Comparison of ENCODE assay signal across 1 cellular context in genomic region chr2:40095003-40095402, GRCh38.
TF ChIP-seq lines count a peak whose summit lies in the region.

No MANE protein-coding gene starts in this region.

TF ChIP-seq in SK-N-SH, 30 proteins besides CTCF, POLR2A, EP300 and RAD21 (continued from another document):
- TF ChIP-seq, protein P1, sequence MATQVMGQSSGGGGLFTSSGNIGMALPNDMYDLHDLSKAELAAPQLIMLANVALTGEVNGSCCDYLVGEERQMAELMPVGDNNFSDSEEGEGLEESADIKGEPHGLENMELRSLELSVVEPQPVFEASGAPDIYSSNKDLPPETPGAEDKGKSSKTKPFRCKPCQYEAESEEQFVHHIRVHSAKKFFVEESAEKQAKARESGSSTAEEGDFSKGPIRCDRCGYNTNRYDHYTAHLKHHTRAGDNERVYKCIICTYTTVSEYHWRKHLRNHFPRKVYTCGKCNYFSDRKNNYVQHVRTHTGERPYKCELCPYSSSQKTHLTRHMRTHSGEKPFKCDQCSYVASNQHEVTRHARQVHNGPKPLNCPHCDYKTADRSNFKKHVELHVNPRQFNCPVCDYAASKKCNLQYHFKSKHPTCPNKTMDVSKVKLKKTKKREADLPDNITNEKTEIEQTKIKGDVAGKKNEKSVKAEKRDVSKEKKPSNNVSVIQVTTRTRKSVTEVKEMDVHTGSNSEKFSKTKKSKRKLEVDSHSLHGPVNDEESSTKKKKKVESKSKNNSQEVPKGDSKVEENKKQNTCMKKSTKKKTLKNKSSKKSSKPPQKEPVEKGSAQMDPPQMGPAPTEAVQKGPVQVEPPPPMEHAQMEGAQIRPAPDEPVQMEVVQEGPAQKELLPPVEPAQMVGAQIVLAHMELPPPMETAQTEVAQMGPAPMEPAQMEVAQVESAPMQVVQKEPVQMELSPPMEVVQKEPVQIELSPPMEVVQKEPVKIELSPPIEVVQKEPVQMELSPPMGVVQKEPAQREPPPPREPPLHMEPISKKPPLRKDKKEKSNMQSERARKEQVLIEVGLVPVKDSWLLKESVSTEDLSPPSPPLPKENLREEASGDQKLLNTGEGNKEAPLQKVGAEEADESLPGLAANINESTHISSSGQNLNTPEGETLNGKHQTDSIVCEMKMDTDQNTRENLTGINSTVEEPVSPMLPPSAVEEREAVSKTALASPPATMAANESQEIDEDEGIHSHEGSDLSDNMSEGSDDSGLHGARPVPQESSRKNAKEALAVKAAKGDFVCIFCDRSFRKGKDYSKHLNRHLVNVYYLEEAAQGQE (IDR thresholded peaks at IDR 0.05; ENCODE audit: low read depth, low read length), result no peak
- no peak for TF ChIP-seq RCOR1 (IDR thresholded peaks at IDR 0.05; ENCODE audit: low read length)
- TF ChIP-seq TEAD4 (IDR thresholded peaks at IDR 0.05; ENCODE audit: borderline replicate concordance, insufficient read depth), result no peak
- no peak for TF ChIP-seq YY1 (IDR thresholded peaks at IDR 0.05; ENCODE audit: low read depth)
- no peak for TF ChIP-seq EZH2phosphoT487 (IDR thresholded peaks at IDR 0.05; ENCODE audit: borderline replicate concordance, low read depth)
- TF ChIP-seq IRF3 (IDR thresholded peaks at IDR 0.05; ENCODE audit: low read depth, low read length), result no peak
- no peak for TF ChIP-seq USF2 (IDR thresholded peaks at IDR 0.05; ENCODE audit: borderline replicate concordance, low read depth, low read length)
- TF ChIP-seq RXRA (IDR thresholded peaks at IDR 0.05; ENCODE audit: borderline replicate concordance, low read depth), result no peak
- TF ChIP-seq RFX5 (IDR thresholded peaks at IDR 0.05; ENCODE audit: low read length), result no peak
- no peak for TF ChIP-seq NRF1 (IDR thresholded peaks at IDR 0.05; ENCODE audit: low read depth, low read length)
- TF ChIP-seq GATA2 (CRISPR knock-in tag; IDR thresholded peaks at IDR 0.05), result no peak
- TF ChIP-seq POLR2AphosphoS5 (IDR thresholded peaks at IDR 0.05; ENCODE audit: low read depth, low read length), result no peak
- peak; percentile 95 for TF ChIP-seq NFIC (IDR thresholded peaks at IDR 0.05; ENCODE audit: borderline replicate concordance)
- no peak for TF ChIP-seq FOXM1 (IDR thresholded peaks at IDR 0.05; ENCODE audit: low read depth)
